1 cellular context compared by ENCODE assay signal in genomic region chr1:40780678-40781613, GRCh38.
TF ChIP-seq lines count a peak whose summit lies in the region.

No MANE protein-coding gene starts in this region.

TF ChIP-seq in IMR-90, 13 proteins besides CTCF, POLR2A, EP300 and RAD21 (continued from another document):
- TF ChIP-seq CHD1 (IDR thresholded peaks at IDR 0.05; ENCODE audit: low read depth, low read length) (no peak), ELK1 (IDR thresholded peaks at IDR 0.05; ENCODE audit: borderline replicate concordance, low read depth, low read length) (no peak), USF2 (IDR thresholded peaks at IDR 0.05; ENCODE audit: low read depth, low read length) (no peak), RFX5 (IDR thresholded peaks at IDR 0.05; ENCODE audit: low read depth, low read length) (no peak), MXI1 (IDR thresholded peaks at IDR 0.05; ENCODE audit: borderline replicate concordance, low read depth, low read length) (no peak), NFE2L2 (IDR thresholded peaks at IDR 0.05; ENCODE audit: low read depth, low read length) (no peak)
